ENCODE assay signal across 9 cellular contexts in genomic region chr18:12879840-12880531, GRCh38. TPM values are rescaled to one million over a fixed set of nuclear protein-coding genes. Genes with fewer than 3 reads are reported as not detected.
DNase-seq lines count a peak whose midpoint lies in the region; ATAC-seq and TF ChIP-seq lines count a peak whose summit lies in the region.
"Had no signal": no experiment of that assay in that cellular context is flagged by ENCODE, and none has a peak within 500 bp of the region (broad histone marks: within the 10 kb centered on the region; RNA-seq: fewer than 3 reads in every experiment).

No MANE protein-coding gene starts in this region.

- H2BK15ac ChIP-seq in H9 (ENCODE audit: low read depth, low read length), result no peak overlapping the region

- intact Hi-C loops in activated B cell treated with CpG ODN at 0.5 μM for 24 hours (cut with micrococcal nuclease), result loop anchor here (2.0 to 10.0 kb wide), 7 partner anchors 23 to 1252 kb away; partner anchors contain the start of genes CHMP1B, IMPA2, TUBB6 and ZNF519

- H2AFZ ChIP-seq in H9 (ENCODE audit: low read length), result no peak overlapping the region
- H2AFZ ChIP-seq in hepatocyte, result no peak overlapping the region

- peak overlapping the region in 1 of 2 experiments; percentile 66; a peak in 3 of 5 replicates for H3K4me3 Mint-ChIP-seq in H9
- peak overlapping the region; percentile 75 for H3K4me3 Mint-ChIP-seq in activated B cell treated with CpG ODN at 0.5 μM for 24 hours

- no peak overlapping the region for H4K91ac ChIP-seq in H9 (ENCODE audit: insufficient read length, low read depth, low read length)

- H3K36me3 Mint-ChIP-seq in H9 (ENCODE audit: insufficient read depth in 1 of 3, low read depth in 3 of 3) (peaks cover 0 to 14% (median 10%) of the 10 kb centered on the region in 3 experiments; a peak in 6 of 7 replicates), activated B cell treated with CpG ODN at 0.5 μM for 24 hours (ENCODE audit: low read depth) (peaks cover 14% of the 10 kb centered on the region)

- peaks cover 0 to 83% (median 39%) of the 10 kb centered on the region in 11 experiments; a peak in 13 of 22 replicates for H4K20me1 ChIP-seq in BLaER1 treated with 17β-estradiol and CSF1 and Interleukin-3, amounts not matched to agents 10 nM and 100 nM
- H4K20me1 ChIP-seq in H9 (ENCODE audit: control insufficient read depth, insufficient read depth, insufficient read length), result peaks cover 2% of the 10 kb centered on the region
- peaks cover 20% of the 10 kb centered on the region for H4K20me1 ChIP-seq in hepatocyte (ENCODE audit: insufficient read depth, poor library complexity, severe bottlenecking)

- TF ChIP-seq CTCF in H9 (conservative IDR thresholded peaks at IDR 0.05) (no peak), activated B cell treated with CpG ODN at 0.5 μM for 24 hours (IDR thresholded peaks at IDR 0.05) (no peak), hepatocyte (IDR thresholded peaks at IDR 0.05; ENCODE audit: poor library complexity) (no peak)

- H3K27ac Mint-ChIP-seq in H9, result peak overlapping the region in 2 of 3 experiments; percentile 25 to 31; a peak in 2 of 7 replicates
- peak overlapping the region; percentile 72 for H3K27ac Mint-ChIP-seq in activated B cell treated with CpG ODN at 0.5 μM for 24 hours

- H3K9me3 Mint-ChIP-seq in H9 (peaks cover 0 to 7% of the 10 kb centered on the region in 2 experiments; a peak in 3 of 5 replicates), activated B cell treated with CpG ODN at 0.5 μM for 24 hours (no peaks in the 10 kb centered on the region)

- no peak overlapping the region for H3K56ac ChIP-seq in H9 (ENCODE audit: insufficient read length, low read depth, low read length)

- no peak for ATAC-seq in activated B cell treated with CpG ODN at 0.5 μM for 24 hours (ENCODE audit: low read depth)
- ATAC-seq: right cardiac atrium had no signal

- peaks cover 16% of the 10 kb centered on the region for H3K79me1 ChIP-seq in H9 (ENCODE audit: insufficient read depth, low read depth, low read length, poor library complexity, severe bottlenecking)

- no peak overlapping the region for H2BK120ac ChIP-seq in H9 (ENCODE audit: low read depth, low read length, poor library complexity, severe bottlenecking)

- no peak overlapping the region for H4K5ac ChIP-seq in H9 (ENCODE audit: insufficient read length, low read depth, low read length)

- H3K27me3 Mint-ChIP-seq in H9 (ENCODE audit: low read depth) (no peaks in the 10 kb centered on the region; the same call in 1 of the 2 replicates), activated B cell treated with CpG ODN at 0.5 μM for 24 hours (no peaks in the 10 kb centered on the region)

- no peak overlapping the region for H3K4ac ChIP-seq in H9 (ENCODE audit: low read depth, low read length)

- H3K4me1 ChIP-seq in BLaER1 treated with 17β-estradiol and CSF1 and Interleukin-3, amounts not matched to agents 10 nM and 100 nM, result peaks cover 57 to 73% (median 63%) of the 10 kb centered on the region in 10 experiments
- H3K4me1 ChIP-seq in H9 (ENCODE audit: insufficient read depth, low read length) (peaks cover 19% of the 10 kb centered on the region; the same call in 1 of the 2 replicates), hepatocyte (ENCODE audit: insufficient read depth) (peaks cover 6% of the 10 kb centered on the region)

- no CpG with 5 or more reads among the region's 7 CpGs for WGBS in H9 (ENCODE audit: extremely low coverage, insufficient read length, low lambda C conversion rate)
- whole genome bisulfite sequencing in hepatocyte (ENCODE audit: low lambda C conversion rate, missing lambda C conversion rate), result 73% methylated on average over 7 of the region's 7 CpGs

- H3K23ac ChIP-seq in H9 (ENCODE audit: insufficient read length, low read depth, low read length), result no peak overlapping the region

- CTCF ChIA-PET in activated B cell treated with CpG ODN at 0.5 μM for 24 hours (lab: Charles Lee), result interaction anchor here (0.6 to 1.9 kb wide), 2 partner anchors 14 to 61 kb away, joined by 3 to 5 read pairs; no protein-coding TSS in a partner anchor

- peaks cover 0 to 37% (median 31%) of the 10 kb centered on the region in 11 experiments; a peak in 18 of 22 replicates for H3K9me3 ChIP-seq in BLaER1 treated with 17β-estradiol and CSF1 and Interleukin-3, amounts not matched to agents 10 nM and 100 nM (replicated peaks in 1 of 11)
- H3K9me3 ChIP-seq in H9 (ENCODE audit: control insufficient read depth, low read depth, low read length) (no peaks in the 10 kb centered on the region), hepatocyte (ENCODE audit: low read depth) (no peaks in the 10 kb centered on the region)

- H3K14ac ChIP-seq in H9 (ENCODE audit: insufficient read depth, low read length), result no peak overlapping the region

- no peak overlapping the region for H2BK12ac ChIP-seq in H9 (ENCODE audit: insufficient read length, low read depth, low read length)

- no peak overlapping the region for H2AK5ac ChIP-seq in H9 (ENCODE audit: insufficient read length, low read length)

- DNase-seq in H9, result no peak
- DNase-seq in activated B cell treated with CpG ODN at 0.5 μM for 24 hours, result no peak
- peak; percentile 63 for DNase-seq in medulla oblongata (ENCODE audit: extremely low spot score)
- DNase-seq in hepatocyte (ENCODE audit: low spot score), result no peak
- DNase-seq in DMS79 treated with DMSO at 0.1 percent for 48 hours (lab: John Stamatoyannopoulos, UW), result no peak
- DNase-seq in H4 (ENCODE audit: low spot score), result no peak
- no peak for DNase-seq in NCI-H1436 treated with DMSO at 0.1 percent for 48 hours (lab: John Stamatoyannopoulos, UW)
- DNase-seq: right cardiac atrium had no signal

- H3K4me3 ChIP-seq in BLaER1 treated with 17β-estradiol and CSF1 and Interleukin-3, amounts not matched to agents 10 nM and 100 nM, result peak overlapping the region in 5 of 10 experiments; percentile 9 to 98 (median 92); a peak in 8 of 20 replicates
- no peak overlapping the region for H3K4me3 ChIP-seq in hepatocyte

- peaks cover 10% of the 10 kb centered on the region for H3K23me2 ChIP-seq in H9 (ENCODE audit: insufficient read length, low read depth, low read length, poor library complexity, severe bottlenecking)

- no peak overlapping the region for H3T11ph ChIP-seq in H9 (ENCODE audit: low read length)

- H3K4me1 Mint-ChIP-seq in H9 (peaks cover 55 to 58% of the 10 kb centered on the region in 2 experiments), activated B cell treated with CpG ODN at 0.5 μM for 24 hours (peaks cover 84% of the 10 kb centered on the region)

- H3K18ac ChIP-seq in H9 (ENCODE audit: insufficient read length, low read depth, low read length), result no peak overlapping the region

- no peak overlapping the region for H4K8ac ChIP-seq in H9 (replicated peaks; ENCODE audit: insufficient read length, low read depth, low read length)

- H3K9me2 ChIP-seq in hepatocyte (replicated peaks; ENCODE audit: insufficient read depth), result no peaks in the 10 kb centered on the region

- peak overlapping the region in 10 of 11 experiments; percentile 0 to 100 (median 56); a peak in 14 of 22 replicates for H3K27ac ChIP-seq in BLaER1 treated with 17β-estradiol and CSF1 and Interleukin-3, amounts not matched to agents 10 nM and 100 nM
- H3K27ac ChIP-seq in H9 (ENCODE audit: insufficient read length, low read depth, low read length), result no peak overlapping the region
- no peak overlapping the region for H3K27ac ChIP-seq in hepatocyte

- H3K27me3 ChIP-seq in BLaER1 treated with 17β-estradiol and CSF1 and Interleukin-3, amounts not matched to agents 10 nM and 100 nM, result no peaks in the 10 kb centered on the region
- no peaks in the 10 kb centered on the region for H3K27me3 ChIP-seq in H9 (ENCODE audit: insufficient read depth, low read length)
- no peaks in the 10 kb centered on the region for H3K27me3 ChIP-seq in hepatocyte

- peak overlapping the region in 7 of 11 experiments; percentile 16 to 100 (median 96); a peak in 12 of 22 replicates for H3K9ac ChIP-seq in BLaER1 treated with 17β-estradiol and CSF1 and Interleukin-3, amounts not matched to agents 10 nM and 100 nM
- no peak overlapping the region for H3K9ac ChIP-seq in H9 (ENCODE audit: extremely low read depth, insufficient read length, low read length)

- no peak overlapping the region for H2BK5ac ChIP-seq in H9 (ENCODE audit: insufficient read length, low read length)

- H2BK20ac ChIP-seq in H9 (ENCODE audit: low read depth, low read length, poor library complexity, severe bottlenecking), result no peak overlapping the region

- peak overlapping the region; percentile 83 to 98 (median 88) for H3K4me2 ChIP-seq in BLaER1 treated with 17β-estradiol and CSF1 and Interleukin-3, amounts not matched to agents 10 nM and 100 nM
- H3K4me2 ChIP-seq in H9 (ENCODE audit: insufficient read depth, insufficient read length, low read length) (no peak overlapping the region), hepatocyte (no peak overlapping the region)

- POLR2A ChIA-PET in activated B cell treated with CpG ODN at 0.5 μM for 24 hours (lab: Charles Lee), result interaction anchor here (0.8 to 1.3 kb wide), 3 partner anchors 40 to 68 kb away, joined by 3 read pairs; partner anchors contain the start of gene SEH1L

- peaks cover 11 to 37% (median 24%) of the 10 kb centered on the region in 11 experiments; a peak in 18 of 22 replicates for H3K36me3 ChIP-seq in BLaER1 treated with 17β-estradiol and CSF1 and Interleukin-3, amounts not matched to agents 10 nM and 100 nM
- no peaks in the 10 kb centered on the region for H3K36me3 ChIP-seq in hepatocyte (replicated peaks; ENCODE audit: insufficient read depth, low read depth)

- H3K79me2 ChIP-seq in H9 (ENCODE audit: insufficient read depth, low read length), result peaks cover 45% of the 10 kb centered on the region; the same call in 1 of the 2 replicates
- H3K79me2 ChIP-seq in hepatocyte, result peaks cover 79% of the 10 kb centered on the region

RNA-seq across cellular contexts. Expression of gene PTPN2, which starts 4.1 kb away (rescaled TPM):
- total RNA-seq in H9 (2021) (46.1 and 48.7 TPM in 2 replicates), activated B cell treated with CpG ODN at 0.5 μM for 24 hours (66.4 and 76.5 TPM in 2 replicates), hepatocyte (36.7 and 40.3 TPM in 2 replicates)
- 30.5 and 32.0 TPM in 2 replicates for polyA plus RNA-seq in hepatocyte
- 26.1 and 31.9 TPM in 2 replicates for total RNA-seq in H4 (2014; rRNA removed; shearing (Covaris generic))

Comparison
In these comparisons a context has a peak if more than half of its experiments do, and no peak if none do; other contexts are left out.
1. H3K27ac ChIP-seq: peak in BLaER1 treated with 17β-estradiol and CSF1 and Interleukin-3, amounts not matched to agents 10 nM and 100 nM (10 of 11); none in H9 (single experiment) and hepatocyte (single experiment).
2. H3K4me2 ChIP-seq: peak in BLaER1 treated with 17β-estradiol and CSF1 and Interleukin-3, amounts not matched to agents 10 nM and 100 nM (11 of 11); none in H9 (single experiment) and hepatocyte (single experiment).